In the genomic region with DNA sequence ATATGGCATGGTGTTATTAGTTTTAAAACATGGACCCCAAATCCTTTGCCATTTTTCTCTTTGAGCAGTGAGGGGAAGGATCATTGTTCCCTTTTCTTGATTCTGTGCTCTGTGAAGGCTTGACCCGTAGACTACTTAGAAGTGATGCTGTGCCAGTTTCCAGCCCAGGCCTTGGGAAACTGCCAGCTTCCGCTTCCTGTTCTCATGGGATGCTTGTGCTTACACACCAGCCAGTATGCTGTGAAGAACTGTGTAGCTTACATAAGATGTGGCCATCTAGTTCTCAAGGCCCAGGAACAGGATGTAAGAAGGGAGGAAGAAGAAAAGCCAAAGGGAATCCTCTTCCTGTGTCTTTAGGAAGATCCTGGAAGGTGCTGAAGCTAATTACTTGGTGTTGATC, we compare ENCODE assay signal across 10 cellular contexts.
DNase-seq lines count a peak whose midpoint lies in the region; ATAC-seq and TF ChIP-seq lines count a peak whose summit lies in the region.
"Had no signal": no experiment of that assay in that cellular context is flagged by ENCODE, and none has a peak within 500 bp of the region (broad histone marks: within the 10 kb centered on the region; RNA-seq: fewer than 3 reads in every experiment).

No MANE protein-coding gene starts in this region.

- H3K27ac ChIP-seq in RWPE2 (ENCODE audit: poor library complexity, severe bottlenecking): no peak overlapping the region
- no peak overlapping the region for H3K27ac ChIP-seq in SJCRH30

- H3K9me3 ChIP-seq in RWPE2 (ENCODE audit: severe bottlenecking) (no peaks in the 10 kb centered on the region), SJCRH30 (replicated peaks) (no peaks in the 10 kb centered on the region)

- no peak for TF ChIP-seq CTCF in AG09319 (IDR thresholded peaks at IDR 0.05; ENCODE audit: low read depth, low read length)
- no peak for TF ChIP-seq CTCF in RWPE2 (IDR thresholded peaks at IDR 0.05; ENCODE audit: poor library complexity, severe bottlenecking)
- no peak for TF ChIP-seq CTCF in fibroblast of pulmonary artery (IDR thresholded peaks at IDR 0.05; ENCODE audit: low read length, missing control alignments)

- no peak overlapping the region for H3K4me3 Mint-ChIP-seq in activated T-cell treated with anti-CD3 and anti-CD28 coated beads, Interleukin-2, amount 50 U/mL, for 72 hours
- H3K4me3 Mint-ChIP-seq: CD8-positive, alpha-beta T cell had no signal

- peaks cover 0 to 1% of the 10 kb centered on the region in 2 donors for H3K36me3 Mint-ChIP-seq in activated T-cell treated with anti-CD3 and anti-CD28 coated beads, Interleukin-2, amount 50 U/mL, for 72 hours (ENCODE audit: insufficient read depth in 2 of 2)

- ATAC-seq in RWPE2 (ENCODE audit: low read depth): peak; percentile 54; the same call in 2 of the 3 replicates
- no peak for ATAC-seq in activated T-cell treated with anti-CD3 and anti-CD28 coated beads, Interleukin-2, amount 50 U/mL, for 72 hours (replicated peaks in 1 of 2)
- ATAC-seq: CD8-positive, alpha-beta T cell had no signal

- no peak overlapping the region for H3K4me3 ChIP-seq in RWPE2 (ENCODE audit: severe bottlenecking)
- H3K4me3 ChIP-seq in fibroblast of pulmonary artery (replicated peaks; ENCODE audit: low read depth, low read length): no peak overlapping the region
- H3K4me3 ChIP-seq in SJCRH30: no peak overlapping the region

- no peaks in the 10 kb centered on the region for H3K27me3 Mint-ChIP-seq in activated T-cell treated with anti-CD3 and anti-CD28 coated beads, Interleukin-2, amount 50 U/mL, for 72 hours (ENCODE audit: low read depth)

- H3K27me3 ChIP-seq in RWPE2 (ENCODE audit: insufficient read depth, poor library complexity, severe bottlenecking): no peaks in the 10 kb centered on the region
- no peaks in the 10 kb centered on the region for H3K27me3 ChIP-seq in SJCRH30

- H3K36me3 ChIP-seq in RWPE2 (ENCODE audit: low read depth): no peaks in the 10 kb centered on the region; the same call in 1 of the 2 replicates
- H3K36me3 ChIP-seq in SJCRH30: peaks cover 3% of the 10 kb centered on the region; the same call in 1 of the 2 replicates

- DNase-seq in AG09319 (ENCODE audit: extremely low read depth, low read depth) (peak; percentile 37), RWPE2 (ENCODE audit: low spot score) (no peak), fibroblast of pulmonary artery (ENCODE audit: low read depth) (peak; percentile 94), occipital lobe (lab: John Stamatoyannopoulos, UW) (peak; percentile 17), NCI-H2171 treated with DMSO at 0.1 percent for 48 hours (lab: John Stamatoyannopoulos, UW) (no peak), SJCRH30 (no peak)
- no peak for DNase-seq in activated T-cell treated with anti-CD3 and anti-CD28 coated beads, Interleukin-2, amount 50 U/mL, for 72 hours
- DNase-seq in stimulated activated naive CD4-positive, alpha-beta T cell treated with Interleukin-2 at 50 U/mL for 16 hours (lab: John Stamatoyannopoulos, UW): no peak
- DNase-seq: CD8-positive, alpha-beta T cell; NCI-H2107 had no signal

- peaks cover 9% of the 10 kb centered on the region for H3K4me1 ChIP-seq in RWPE2 (ENCODE audit: insufficient read depth, poor library complexity, severe bottlenecking)
- H3K4me1 ChIP-seq in SJCRH30: no peaks in the 10 kb centered on the region

- H3K9me3 Mint-ChIP-seq in activated T-cell treated with anti-CD3 and anti-CD28 coated beads, Interleukin-2, amount 50 U/mL, for 72 hours: no peaks in the 10 kb centered on the region
- H3K9me3 Mint-ChIP-seq: CD8-positive, alpha-beta T cell had no signal

- H3K4me1 Mint-ChIP-seq in activated T-cell treated with anti-CD3 and anti-CD28 coated beads, Interleukin-2, amount 50 U/mL, for 72 hours (ENCODE audit: low read depth): no peaks in the 10 kb centered on the region

- no peak overlapping the region for H3K27ac Mint-ChIP-seq in activated T-cell treated with anti-CD3 and anti-CD28 coated beads, Interleukin-2, amount 50 U/mL, for 72 hours
- H3K27ac Mint-ChIP-seq: CD8-positive, alpha-beta T cell had no signal

Comparison
In these comparisons a context has a peak if more than half of its experiments do, and no peak if none do; other contexts are left out.
1. DNase-seq: peak in AG09319 (single experiment), fibroblast of pulmonary artery (single experiment) and occipital lobe (single experiment); none in RWPE2 (single experiment), activated T-cell treated with anti-CD3 and anti-CD28 coated beads, Interleukin-2, amount 50 U/mL, for 72 hours (0 of 2), stimulated activated naive CD4-positive, alpha-beta T cell treated with Interleukin-2 at 50 U/mL for 16 hours (single experiment), NCI-H2171 treated with DMSO at 0.1 percent for 48 hours (single experiment) and SJCRH30 (0 of 2).